Comparison of ENCODE assay signal across 7 cellular contexts in the genomic region with DNA sequence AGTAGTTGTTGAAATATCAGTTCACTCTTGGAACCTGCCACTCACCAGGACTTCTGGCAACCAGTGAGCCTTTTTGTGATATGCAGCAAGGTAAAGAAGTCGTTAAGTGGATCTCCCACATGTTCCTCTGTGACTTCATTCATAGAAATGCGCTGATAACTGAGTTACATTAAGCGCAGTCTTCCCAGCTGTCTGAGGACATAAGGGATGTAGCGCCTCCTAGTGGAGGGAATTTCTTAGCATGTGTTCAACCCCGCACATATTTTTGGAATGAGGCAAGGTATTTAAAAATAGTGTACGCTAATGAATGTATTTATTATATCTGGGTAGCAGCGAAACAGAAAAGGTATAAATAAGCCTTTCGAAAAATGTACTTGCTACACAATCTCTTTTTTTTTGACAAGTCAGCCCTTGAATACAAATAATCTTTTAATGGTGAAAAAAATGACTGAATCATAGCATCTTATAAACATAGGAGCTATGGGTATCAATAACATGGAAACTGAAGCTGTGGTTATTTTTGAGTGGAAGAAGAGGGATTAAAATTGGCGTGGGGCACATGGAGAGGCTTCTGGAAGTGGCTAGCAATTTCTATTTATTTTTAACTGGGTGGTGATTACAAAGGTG. TPM values are rescaled to one million over a fixed set of nuclear protein-coding genes. Genes with fewer than 3 reads are reported as not detected.
DNase-seq lines count a peak whose midpoint lies in the region; ATAC-seq and TF ChIP-seq lines count a peak whose summit lies in the region.

No MANE protein-coding gene starts in this region.

- no peaks in the 10 kb centered on the region for H3K9me3 ChIP-seq in SK-N-SH
- no peaks in the 10 kb centered on the region for H3K9me3 ChIP-seq in lower lobe of right lung
- H3K9me3 ChIP-seq in thyroid gland = no peaks in the 10 kb centered on the region

- intact Hi-C loops in lower lobe of right lung (cut with DNase I) = no loop called here
- intact Hi-C loops in thyroid gland (cut with DNase I) = loop anchor here (5.0 kb wide), 1 partner anchor 246 kb away; no protein-coding TSS in a partner anchor

- H3K4me3 ChIP-seq in HFF-Myc (replicated peaks; ENCODE audit: low read depth, low read length) (no peak overlapping the region), SK-N-SH (ENCODE audit: low read depth in 2 of 2, low read length in 1 of 2) (no peak overlapping the region; a peak in 1 of 4 replicates), lower lobe of right lung (no peak overlapping the region), thyroid gland (replicated peaks in 1 of 3) (no peak overlapping the region)

- peaks cover 63% of the 10 kb centered on the region for H3K79me2 ChIP-seq in SK-N-SH (ENCODE audit: insufficient read depth)

- H3K36me3 ChIP-seq in SK-N-SH (replicated peaks in 1 of 2; ENCODE audit: control insufficient read depth in 1 of 2, insufficient read depth in 2 of 2, low read length in 1 of 2) (no peaks in the 10 kb centered on the region), lower lobe of right lung (no peaks in the 10 kb centered on the region), thyroid gland (no peaks in the 10 kb centered on the region)

- H3K27me3 ChIP-seq in SK-N-SH (ENCODE audit: insufficient read depth) (no peaks in the 10 kb centered on the region), lower lobe of right lung (ENCODE audit: low read depth) (no peaks in the 10 kb centered on the region), thyroid gland (no peaks in the 10 kb centered on the region)

- H3K9me2 ChIP-seq in SK-N-SH = no peaks in the 10 kb centered on the region

- TF ChIP-seq RAD21 in SK-N-SH (IDR thresholded peaks at IDR 0.05; ENCODE audit: low read length) = peak; percentile 74

- POLR2A ChIA-PET in GM10248 (lab: Yijun Ruan, JAX) = no interaction called here
- POLR2A ChIA-PET in SK-N-SH (lab: Yijun Ruan, JAX) = no interaction called here

- H3K27ac ChIP-seq in SK-N-SH (ENCODE audit: low read depth in 2 of 2, low read length in 1 of 2) (peak overlapping the region; percentile 60 to 100; a peak in 3 of 4 replicates), lower lobe of right lung (no peak overlapping the region), thyroid gland (no peak overlapping the region)

- no peak overlapping the region for H2AFZ ChIP-seq in SK-N-SH (ENCODE audit: low read depth)

- DNase-seq in GM10248 (ENCODE audit: extremely low spot score) (peak; percentile 46), HFF-Myc (ENCODE audit: extremely low read depth, low read depth) (peak; percentile 98), NCI-H1436 treated with DMSO at 0.1 percent for 48 hours (lab: John Stamatoyannopoulos, UW) (peak; percentile 18), SK-N-SH (peak; percentile 45), ecto neural progenitor cell (ENCODE audit: low spot score) (peak; percentile 66), lower lobe of right lung (no peak), thyroid gland (peak; percentile 73 to 76)

- peak overlapping the region; percentile 82 for H3K9ac ChIP-seq in SK-N-SH

- ATAC-seq in lower lobe of right lung = peak; percentile 84 to 88

- 0% methylated on average over 9 of the region's 9 CpGs for WGBS in SK-N-SH (ENCODE audit: low lambda C conversion rate)
- WGBS in thyroid gland, 2 donors = 5% methylated on average over 9 of the region's 9 CpGs

- TF ChIP-seq CTCF in GM10248 (IDR thresholded peaks at IDR 0.05; ENCODE audit: control extremely low read depth, extremely low read depth, low read depth, missing control alignments) (peak; percentile 74), HFF-Myc (IDR thresholded peaks at IDR 0.05; ENCODE audit: low read depth, low read length, missing control alignments) (peak; percentile 68), SK-N-SH (IDR thresholded peaks at IDR 0.05) (peak; percentile 85), lower lobe of right lung (IDR thresholded peaks at IDR 0.05) (peak; percentile 84), thyroid gland (IDR thresholded peaks at IDR 0.05) (peak; percentile 58 to 94 (median 92))

- TF ChIP-seq POLR2A in thyroid gland (IDR thresholded peaks at IDR 0.05) = no peak

- TF ChIP-seq EP300 in SK-N-SH (IDR thresholded peaks at IDR 0.05; ENCODE audit: borderline replicate concordance in 1 of 2, low read depth in 1 of 2, low read length in 1 of 2) = peak in 1 of 2 experiments; percentile 71; a peak in 1 of 4 replicates

- CTCF ChIA-PET in GM10248 (lab: Yijun Ruan, JAX) = interaction anchor here (0.8 to 3.8 kb wide), 22 partner anchors 8 to 399 kb away, joined by 3 to 17 read pairs (median 4); no protein-coding TSS in a partner anchor
- CTCF ChIA-PET in SK-N-SH (lab: Yijun Ruan, JAX) = interaction anchor here (0.8 to 4.0 kb wide), 20 partner anchors 8 to 370 kb away, joined by 3 to 25 read pairs (median 4); no protein-coding TSS in a partner anchor

- H3F3A ChIP-seq in SK-N-SH (replicated peaks; ENCODE audit: insufficient read depth) = peaks cover 35% of the 10 kb centered on the region

- H4K20me1 ChIP-seq in SK-N-SH (ENCODE audit: insufficient read depth) = no peaks in the 10 kb centered on the region

- peak overlapping the region; percentile 74 for H3K4me2 ChIP-seq in SK-N-SH

- peaks cover 10 to 27% of the 10 kb centered on the region in 2 experiments for H3K4me1 ChIP-seq in SK-N-SH (ENCODE audit: control insufficient read depth in 1 of 2, insufficient read depth in 2 of 2, low read depth in 1 of 2, low read length in 1 of 2)
- no peaks in the 10 kb centered on the region for H3K4me1 ChIP-seq in lower lobe of right lung
- H3K4me1 ChIP-seq in thyroid gland = peaks cover 0 to 10% of the 10 kb centered on the region in 2 donors

TF ChIP-seq in SK-N-SH, 30 proteins besides CTCF, POLR2A, EP300 and RAD21 (continues in another document):
- TF ChIP-seq TAF1 (IDR thresholded peaks at IDR 0.05; ENCODE audit: borderline replicate concordance, low read depth, low read length) (no peak), JUND (IDR thresholded peaks at IDR 0.05) (peak; percentile 70), CHD2 (IDR thresholded peaks at IDR 0.05; ENCODE audit: low read length, partially characterized antibody) (peak; percentile 22), FOSL2 (IDR thresholded peaks at IDR 0.05; ENCODE audit: borderline replicate concordance, low read depth) (peak; percentile 47; the same call in 1 of the 2 replicates), NFIC (IDR thresholded peaks at IDR 0.05; ENCODE audit: borderline replicate concordance) (peak; percentile 69), TEAD4 (IDR thresholded peaks at IDR 0.05; ENCODE audit: borderline replicate concordance, insufficient read depth) (peak; percentile 96), ELF1 (IDR thresholded peaks at IDR 0.05) (no peak), RXRA (IDR thresholded peaks at IDR 0.05; ENCODE audit: borderline replicate concordance, low read depth) (peak; percentile 43; the same call in 1 of the 2 replicates), FOXM1 (IDR thresholded peaks at IDR 0.05; ENCODE audit: low read depth) (0 out of 2 replicates have a peak, but pooled peaks have one; percentile 23), YY1 (IDR thresholded peaks at IDR 0.05; ENCODE audit: low read depth) (no peak), RCOR1 (IDR thresholded peaks at IDR 0.05; ENCODE audit: low read length) (no peak), TCF12 (IDR thresholded peaks at IDR 0.05) (peak; percentile 87), GABPA (IDR thresholded peaks at IDR 0.05; ENCODE audit: low read depth) (no peak), EZH2phosphoT487 (IDR thresholded peaks at IDR 0.05; ENCODE audit: borderline replicate concordance, low read depth) (no peak), MXI1 (IDR thresholded peaks at IDR 0.05; ENCODE audit: low read depth, low read length) (no peak), FOXJ3 (CRISPR knock-in tag; IDR thresholded peaks at IDR 0.05) (no peak)
- TF ChIP-seq, protein P1, sequence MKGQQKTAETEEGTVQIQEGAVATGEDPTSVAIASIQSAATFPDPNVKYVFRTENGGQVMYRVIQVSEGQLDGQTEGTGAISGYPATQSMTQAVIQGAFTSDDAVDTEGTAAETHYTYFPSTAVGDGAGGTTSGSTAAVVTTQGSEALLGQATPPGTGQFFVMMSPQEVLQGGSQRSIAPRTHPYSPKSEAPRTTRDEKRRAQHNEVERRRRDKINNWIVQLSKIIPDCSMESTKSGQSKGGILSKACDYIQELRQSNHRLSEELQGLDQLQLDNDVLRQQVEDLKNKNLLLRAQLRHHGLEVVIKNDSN (IDR thresholded peaks at IDR 0.05; ENCODE audit: borderline replicate concordance, low read depth) = peak; percentile 28; the same call in 1 of the 2 replicates
- TF ChIP-seq, protein P2, sequence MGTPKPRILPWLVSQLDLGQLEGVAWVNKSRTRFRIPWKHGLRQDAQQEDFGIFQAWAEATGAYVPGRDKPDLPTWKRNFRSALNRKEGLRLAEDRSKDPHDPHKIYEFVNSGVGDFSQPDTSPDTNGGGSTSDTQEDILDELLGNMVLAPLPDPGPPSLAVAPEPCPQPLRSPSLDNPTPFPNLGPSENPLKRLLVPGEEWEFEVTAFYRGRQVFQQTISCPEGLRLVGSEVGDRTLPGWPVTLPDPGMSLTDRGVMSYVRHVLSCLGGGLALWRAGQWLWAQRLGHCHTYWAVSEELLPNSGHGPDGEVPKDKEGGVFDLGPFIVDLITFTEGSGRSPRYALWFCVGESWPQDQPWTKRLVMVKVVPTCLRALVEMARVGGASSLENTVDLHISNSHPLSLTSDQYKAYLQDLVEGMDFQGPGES (IDR thresholded peaks at IDR 0.05; ENCODE audit: low read depth, low read length) = no peak
- TF ChIP-seq, protein P3, sequence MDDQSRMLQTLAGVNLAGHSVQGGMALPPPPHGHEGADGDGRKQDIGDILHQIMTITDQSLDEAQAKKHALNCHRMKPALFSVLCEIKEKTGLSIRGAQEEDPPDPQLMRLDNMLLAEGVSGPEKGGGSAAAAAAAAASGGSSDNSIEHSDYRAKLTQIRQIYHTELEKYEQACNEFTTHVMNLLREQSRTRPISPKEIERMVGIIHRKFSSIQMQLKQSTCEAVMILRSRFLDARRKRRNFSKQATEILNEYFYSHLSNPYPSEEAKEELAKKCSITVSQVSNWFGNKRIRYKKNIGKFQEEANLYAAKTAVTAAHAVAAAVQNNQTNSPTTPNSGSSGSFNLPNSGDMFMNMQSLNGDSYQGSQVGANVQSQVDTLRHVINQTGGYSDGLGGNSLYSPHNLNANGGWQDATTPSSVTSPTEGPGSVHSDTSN (IDR thresholded peaks at IDR 0.05) = peak; percentile 40

RNA-seq across cellular contexts. Expression of a gene that starts 38.0 kb away (rescaled TPM):
- 3.6 and 4.3 TPM in 2 replicates for polyA plus RNA-seq in SK-N-SH (2012; rRNA removed)
- 4.1 and 4.8 TPM in 2 replicates for polyA plus RNA-seq in SK-N-SH (2012; cell fraction: cytosol; rRNA removed)
- polyA plus RNA-seq in SK-N-SH (2012; cell fraction: nucleus; rRNA removed) = 1.9 and 2.7 TPM in 2 replicates
- total RNA-seq in lower lobe of right lung = 26.2 TPM
- 10 to 100 TPM in 3 of 4 donors, 1 to 10 TPM in 1; 9.9 to 25.4 (median 13.1) TPM for total RNA-seq in thyroid gland

Comparison
In these comparisons a context has a peak if more than half of its experiments do, and no peak if none do; other contexts are left out.
1. H3K27ac ChIP-seq: peak in SK-N-SH (2 of 2); none in lower lobe of right lung (single experiment) and thyroid gland (0 of 3).
2. Peak in every context shown above with its lines, with median percentiles within 50 percentile points of each other: CTCF ChIP-seq.